In genomic region chr5:111545031-111545430, GRCh38 we compare ENCODE assay signal across 30 cellular contexts.
"Had no signal": no experiment of that assay in that cellular context is flagged by ENCODE, and none has a peak within 500 bp of the region (broad histone marks: within the 10 kb centered on the region; RNA-seq: fewer than 3 reads in every experiment).

No MANE protein-coding gene starts in this region.

- ATAC-seq: left cardiac atrium; left lobe of liver; lower lobe of right lung; mucosa of descending colon; naive thymus-derived CD4-positive, alpha-beta T cell; pancreas; right cardiac atrium; sciatic nerve; stimulated activated naive B cell treated with anti-CD40 and anti-IgM and Interleukin-4, amounts not matched to agents 10 μg/mL and 1 μg/mL and 100 μg/mL, for 72 hours; stimulated activated naive CD8-positive, alpha-beta T cell treated with anti-CD3 and anti-CD28 coated beads, Interleukin-15, Interleukin-2, amounts not matched to agents 100 U/mL and 50 U/mL, for 24 hours; upper lobe of right lung had no signal

- H3K4me3 Mint-ChIP-seq: immature natural killer cell; naive thymus-derived CD4-positive, alpha-beta T cell; nephron; neural crest cell; stimulated activated naive B cell treated with anti-CD40 and anti-IgM and Interleukin-4, amounts not matched to agents 10 μg/mL and 1 μg/mL and 100 μg/mL, for 72 hours had no signal

- H3K27ac Mint-ChIP-seq: immature natural killer cell; naive thymus-derived CD4-positive, alpha-beta T cell; nephron; stimulated activated naive B cell treated with anti-CD40 and anti-IgM and Interleukin-4, amounts not matched to agents 10 μg/mL and 1 μg/mL and 100 μg/mL, for 72 hours had no signal

- H3K4me1 Mint-ChIP-seq: immature natural killer cell; neural crest cell; stimulated activated naive B cell treated with anti-CD40 and anti-IgM and Interleukin-4, amounts not matched to agents 10 μg/mL and 1 μg/mL and 100 μg/mL, for 72 hours had no signal

- H3K27me3 ChIP-seq: pancreas, stomach, suprapubic skin, tibial artery, upper lobe of right lung had no signal

- H3K36me3 ChIP-seq: lower lobe of right lung, pancreas, prostate gland, stomach, suprapubic skin, thoracic aorta, tibial artery, upper lobe of right lung had no signal

- H3K4me3 ChIP-seq: lower lobe of right lung, mucosa of descending colon, pancreas, prostate gland, skin epidermis, stomach, suprapubic skin, thoracic aorta, tibial artery, upper lobe of right lung had no signal

- DNase-seq: hypothalamus; immature natural killer cell; left cardiac atrium; lower lobe of right lung; midbrain; mucosa of descending colon; naive thymus-derived CD4-positive, alpha-beta T cell; nucleus accumbens; pancreas; posterior cingulate gyrus; retina; right cardiac atrium; stimulated activated CD4-positive, alpha-beta T cell treated with anti-CD3 and anti-CD28 coated beads, Interleukin-12 subunit alpha, Interleukin-12 subunit beta, amount 100 ng/mL, for 4 hours; stimulated activated CD4-positive, alpha-beta T cell treated with anti-CD3 and anti-CD28 coated beads, Interleukin-15, amount 100 ng/mL, for 24 hours; stimulated activated CD4-positive, alpha-beta T cell treated with anti-CD3 and anti-CD28 coated beads, Interleukin-2, amount 100 ng/mL, for 24 hours; stimulated activated CD4-positive, alpha-beta T cell treated with anti-CD3 and anti-CD28 coated beads, Interleukin-4, amount 100 ng/mL, for 1 hour; stimulated activated naive B cell treated with anti-CD40 and anti-IgM and Interleukin-4, amounts not matched to agents 10 μg/mL and 1 μg/mL and 100 μg/mL, for 72 hours; stimulated activated naive CD8-positive, alpha-beta T cell treated with anti-CD3 and anti-CD28 coated beads, Interleukin-15, Interleukin-2, amounts not matched to agents 100 U/mL and 50 U/mL, for 24 hours; stomach; tibial artery; trophoblast cell; upper lobe of right lung had no signal

- H3K9me3 Mint-ChIP-seq: immature natural killer cell; naive thymus-derived CD4-positive, alpha-beta T cell; nephron; stimulated activated naive B cell treated with anti-CD40 and anti-IgM and Interleukin-4, amounts not matched to agents 10 μg/mL and 1 μg/mL and 100 μg/mL, for 72 hours had no signal

- H3K27ac ChIP-seq: lower lobe of right lung, pancreas, prostate gland, skin epidermis, stomach, suprapubic skin, thoracic aorta, tibial artery, upper lobe of right lung had no signal

- H3K9me3 ChIP-seq: lower lobe of right lung, mucosa of descending colon, pancreas, prostate gland, stomach, suprapubic skin, thoracic aorta, tibial artery, upper lobe of right lung had no signal

- H3K4me1 ChIP-seq: prostate gland, upper lobe of right lung had no signal

- H3K36me3 Mint-ChIP-seq: immature natural killer cell; naive thymus-derived CD4-positive, alpha-beta T cell; stimulated activated naive B cell treated with anti-CD40 and anti-IgM and Interleukin-4, amounts not matched to agents 10 μg/mL and 1 μg/mL and 100 μg/mL, for 72 hours had no signal
